Comparison of ENCODE assay signal across 1 cellular context in the genomic region with DNA sequence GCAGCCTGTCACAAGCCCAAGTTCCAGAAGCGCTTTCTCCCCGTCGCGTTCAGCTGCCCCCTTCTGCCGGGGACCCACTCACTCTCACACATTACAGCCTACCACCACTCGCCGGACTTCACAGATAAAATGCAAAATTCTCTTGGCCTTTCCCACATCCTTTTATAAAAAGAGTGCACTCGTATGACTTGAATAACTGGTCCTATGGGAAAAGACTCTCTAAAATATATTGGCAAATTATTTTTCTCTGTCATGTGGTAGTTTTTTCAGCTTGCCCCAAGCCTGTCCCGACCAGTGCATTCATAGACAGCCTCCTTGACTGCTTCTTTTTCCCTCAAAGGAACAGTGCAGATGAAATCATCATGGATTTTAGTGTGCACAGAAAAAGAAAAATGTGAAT.
TF ChIP-seq lines count a peak whose summit lies in the region.

No MANE protein-coding gene starts in this region.

TF ChIP-seq in GM23338, 12 proteins besides CTCF, POLR2A, EP300 and RAD21 (continued from another document):
- TF ChIP-seq, protein P1, sequence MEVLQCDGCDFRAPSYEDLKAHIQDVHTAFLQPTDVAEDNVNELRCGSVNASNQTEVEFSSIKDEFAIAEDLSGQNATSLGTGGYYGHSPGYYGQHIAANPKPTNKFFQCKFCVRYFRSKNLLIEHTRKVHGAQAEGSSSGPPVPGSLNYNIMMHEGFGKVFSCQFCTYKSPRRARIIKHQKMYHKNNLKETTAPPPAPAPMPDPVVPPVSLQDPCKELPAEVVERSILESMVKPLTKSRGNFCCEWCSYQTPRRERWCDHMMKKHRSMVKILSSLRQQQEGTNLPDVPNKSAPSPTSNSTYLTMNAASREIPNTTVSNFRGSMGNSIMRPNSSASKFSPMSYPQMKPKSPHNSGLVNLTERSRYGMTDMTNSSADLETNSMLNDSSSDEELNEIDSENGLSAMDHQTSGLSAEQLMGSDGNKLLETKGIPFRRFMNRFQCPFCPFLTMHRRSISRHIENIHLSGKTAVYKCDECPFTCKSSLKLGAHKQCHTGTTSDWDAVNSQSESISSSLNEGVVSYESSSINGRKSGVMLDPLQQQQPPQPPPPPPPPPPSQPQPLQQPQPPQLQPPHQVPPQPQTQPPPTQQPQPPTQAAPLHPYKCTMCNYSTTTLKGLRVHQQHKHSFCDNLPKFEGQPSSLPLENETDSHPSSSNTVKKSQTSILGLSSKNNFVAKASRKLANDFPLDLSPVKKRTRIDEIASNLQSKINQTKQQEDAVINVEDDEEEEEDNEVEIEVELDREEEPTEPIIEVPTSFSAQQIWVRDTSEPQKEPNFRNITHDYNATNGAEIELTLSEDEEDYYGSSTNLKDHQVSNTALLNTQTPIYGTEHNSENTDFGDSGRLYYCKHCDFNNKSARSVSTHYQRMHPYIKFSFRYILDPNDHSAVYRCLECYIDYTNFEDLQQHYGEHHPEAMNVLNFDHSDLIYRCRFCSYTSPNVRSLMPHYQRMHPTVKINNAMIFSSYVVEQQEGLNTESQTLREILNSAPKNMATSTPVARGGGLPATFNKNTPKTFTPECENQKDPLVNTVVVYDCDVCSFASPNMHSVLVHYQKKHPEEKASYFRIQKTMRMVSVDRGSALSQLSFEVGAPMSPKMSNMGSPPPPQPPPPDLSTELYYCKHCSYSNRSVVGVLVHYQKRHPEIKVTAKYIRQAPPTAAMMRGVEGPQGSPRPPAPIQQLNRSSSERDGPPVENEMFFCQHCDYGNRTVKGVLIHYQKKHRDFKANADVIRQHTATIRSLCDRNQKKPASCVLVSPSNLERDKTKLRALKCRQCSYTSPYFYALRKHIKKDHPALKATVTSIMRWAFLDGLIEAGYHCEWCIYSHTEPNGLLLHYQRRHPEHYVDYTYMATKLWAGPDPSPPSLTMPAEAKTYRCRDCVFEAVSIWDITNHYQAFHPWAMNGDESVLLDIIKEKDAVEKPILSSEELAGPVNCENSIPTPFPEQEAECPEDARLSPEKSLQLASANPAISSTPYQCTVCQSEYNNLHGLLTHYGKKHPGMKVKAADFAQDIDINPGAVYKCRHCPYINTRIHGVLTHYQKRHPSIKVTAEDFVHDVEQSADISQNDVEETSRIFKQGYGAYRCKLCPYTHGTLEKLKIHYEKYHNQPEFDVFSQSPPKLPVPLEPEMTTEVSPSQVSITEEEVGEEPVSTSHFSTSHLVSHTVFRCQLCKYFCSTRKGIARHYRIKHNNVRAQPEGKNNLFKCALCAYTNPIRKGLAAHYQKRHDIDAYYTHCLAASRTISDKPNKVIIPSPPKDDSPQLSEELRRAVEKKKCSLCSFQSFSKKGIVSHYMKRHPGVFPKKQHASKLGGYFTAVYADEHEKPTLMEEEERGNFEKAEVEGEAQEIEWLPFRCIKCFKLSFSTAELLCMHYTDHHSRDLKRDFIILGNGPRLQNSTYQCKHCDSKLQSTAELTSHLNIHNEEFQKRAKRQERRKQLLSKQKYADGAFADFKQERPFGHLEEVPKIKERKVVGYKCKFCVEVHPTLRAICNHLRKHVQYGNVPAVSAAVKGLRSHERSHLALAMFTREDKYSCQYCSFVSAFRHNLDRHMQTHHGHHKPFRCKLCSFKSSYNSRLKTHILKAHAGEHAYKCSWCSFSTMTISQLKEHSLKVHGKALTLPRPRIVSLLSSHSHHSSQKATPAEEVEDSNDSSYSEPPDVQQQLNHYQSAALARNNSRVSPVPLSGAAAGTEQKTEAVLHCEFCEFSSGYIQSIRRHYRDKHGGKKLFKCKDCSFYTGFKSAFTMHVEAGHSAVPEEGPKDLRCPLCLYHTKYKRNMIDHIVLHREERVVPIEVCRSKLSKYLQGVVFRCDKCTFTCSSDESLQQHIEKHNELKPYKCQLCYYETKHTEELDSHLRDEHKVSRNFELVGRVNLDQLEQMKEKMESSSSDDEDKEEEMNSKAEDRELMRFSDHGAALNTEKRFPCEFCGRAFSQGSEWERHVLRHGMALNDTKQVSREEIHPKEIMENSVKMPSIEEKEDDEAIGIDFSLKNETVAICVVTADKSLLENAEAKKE (CRISPR knock-in tag; IDR thresholded peaks at IDR 0.05), result no peak
- no peak for TF ChIP-seq ZNF114 (CRISPR knock-in tag; IDR thresholded peaks at IDR 0.05)
- TF ChIP-seq STAT1 (IDR thresholded peaks at IDR 0.05; ENCODE audit: unreplicated experiment), result no peak
- TF ChIP-seq CREB1 (CRISPR knock-in tag; IDR thresholded peaks at IDR 0.05; ENCODE audit: low read depth), result no peak
- TF ChIP-seq, protein P2, sequence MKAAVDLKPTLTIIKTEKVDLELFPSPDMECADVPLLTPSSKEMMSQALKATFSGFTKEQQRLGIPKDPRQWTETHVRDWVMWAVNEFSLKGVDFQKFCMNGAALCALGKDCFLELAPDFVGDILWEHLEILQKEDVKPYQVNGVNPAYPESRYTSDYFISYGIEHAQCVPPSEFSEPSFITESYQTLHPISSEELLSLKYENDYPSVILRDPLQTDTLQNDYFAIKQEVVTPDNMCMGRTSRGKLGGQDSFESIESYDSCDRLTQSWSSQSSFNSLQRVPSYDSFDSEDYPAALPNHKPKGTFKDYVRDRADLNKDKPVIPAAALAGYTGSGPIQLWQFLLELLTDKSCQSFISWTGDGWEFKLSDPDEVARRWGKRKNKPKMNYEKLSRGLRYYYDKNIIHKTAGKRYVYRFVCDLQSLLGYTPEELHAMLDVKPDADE (IDR thresholded peaks at IDR 0.05), result no peak
- TF ChIP-seq NANOG (IDR thresholded peaks at IDR 0.05; ENCODE audit: borderline replicate concordance), result no peak
- no peak for TF ChIP-seq JUNB (IDR thresholded peaks at IDR 0.05; ENCODE audit: unreplicated experiment)
- TF ChIP-seq EZH2phosphoT487 (IDR thresholded peaks at IDR 0.05; ENCODE audit: unreplicated experiment), result no peak
- TF ChIP-seq POLR2AphosphoS5 (IDR thresholded peaks at IDR 0.05; ENCODE audit: low read depth), result no peak
